Comparison of ENCODE assay signal across 21 cellular contexts in genomic region chr15:89199734-89200133, GRCh38. TPM values are rescaled to one million over a fixed set of nuclear protein-coding genes. Genes with fewer than 3 reads are reported as not detected.
DNase-seq lines count a peak whose midpoint lies in the region; ATAC-seq and TF ChIP-seq lines count a peak whose summit lies in the region.
"Had no signal": no experiment of that assay in that cellular context is flagged by ENCODE, and none has a peak within 500 bp of the region (broad histone marks: within the 10 kb centered on the region; RNA-seq: fewer than 3 reads in every experiment).

No MANE protein-coding gene starts in this region.

- no peak overlapping the region for H3K4me3 ChIP-seq in CD8-positive, alpha-beta T cell (ENCODE audit: low read depth, low read length)
- H3K4me3 ChIP-seq: smooth muscle cell, stomach had no signal

- no peaks in the 10 kb centered on the region for H3K9me3 ChIP-seq in CD8-positive, alpha-beta T cell (ENCODE audit: low read length)
- H3K9me3 ChIP-seq: stomach had no signal

- H3K9me3 Mint-ChIP-seq in endothelial cell (ENCODE audit: unreplicated experiment) = no peaks in the 10 kb centered on the region
- no peaks in the 10 kb centered on the region for H3K9me3 Mint-ChIP-seq in CD8-positive, alpha-beta T cell
- H3K9me3 Mint-ChIP-seq: activated CD4-positive, alpha-beta T cell treated with anti-CD3 and anti-CD28 coated beads, Interleukin-2, amount 10 ng/mL, durations not matched to agents 7 days and 5 days; activated naive CD4-positive, alpha-beta T cell treated with anti-CD3 and anti-CD28 coated beads, Interleukin-2, amount 50 U/mL, for 24 hours; natural killer cell had no signal

- H3K27ac ChIP-seq in layer of hippocampus (ENCODE audit: low read depth, low read length) (peak overlapping the region; percentile 73), foreskin keratinocyte (no peak overlapping the region)
- H3K27ac ChIP-seq in CD8-positive, alpha-beta T cell (ENCODE audit: low read depth, low read length) = no peak overlapping the region
- H3K27ac ChIP-seq: stomach had no signal

- H3K27me3 Mint-ChIP-seq in endothelial cell (ENCODE audit: unreplicated experiment) = peaks cover 2% of the 10 kb centered on the region
- no peaks in the 10 kb centered on the region for H3K27me3 Mint-ChIP-seq in CD8-positive, alpha-beta T cell (ENCODE audit: low read depth)
- H3K27me3 Mint-ChIP-seq: activated CD4-positive, alpha-beta T cell treated with anti-CD3 and anti-CD28 coated beads, Interleukin-2, amount 10 ng/mL, durations not matched to agents 7 days and 5 days; activated naive CD4-positive, alpha-beta T cell treated with anti-CD3 and anti-CD28 coated beads, Interleukin-2, amount 50 U/mL, for 24 hours had no signal

- ATAC-seq in sciatic nerve (peak; percentile 61), foreskin keratinocyte (no peak), HG03159 (IDR thresholded peaks at IDR 0.05; ENCODE audit: unreplicated experiment) (no peak)
- ATAC-seq in CD8-positive, alpha-beta T cell = no peak
- ATAC-seq: left lobe of liver, natural killer cell had no signal

- peaks cover 6% of the 10 kb centered on the region for H3K4me1 ChIP-seq in CD8-positive, alpha-beta T cell (ENCODE audit: insufficient read depth, low read length)
- peaks cover 14% of the 10 kb centered on the region for H3K4me1 ChIP-seq in foreskin keratinocyte

- intact Hi-C loops in sciatic nerve (cut with DNase I) = no loop called here
- intact Hi-C loops in CD8-positive, alpha-beta T cell (cut with DNase I, micrococcal nuclease) = loop anchor here in 1 of 2 experiments (10.0 kb wide), 1 partner anchor 115 kb away; no protein-coding TSS in a partner anchor

- H3K27me3 ChIP-seq in layer of hippocampus (ENCODE audit: control insufficient read depth, insufficient read depth, low read length) (no peaks in the 10 kb centered on the region), foreskin keratinocyte (no peaks in the 10 kb centered on the region)
- H3K27me3 ChIP-seq in CD8-positive, alpha-beta T cell (ENCODE audit: insufficient read depth, low read length) = no peaks in the 10 kb centered on the region
- H3K27me3 ChIP-seq: stomach had no signal

- H3K27ac Mint-ChIP-seq in endothelial cell (ENCODE audit: unreplicated experiment) = peak overlapping the region; percentile 86
- H3K27ac Mint-ChIP-seq in CD8-positive, alpha-beta T cell = no peak overlapping the region
- H3K27ac Mint-ChIP-seq: activated CD4-positive, alpha-beta T cell treated with anti-CD3 and anti-CD28 coated beads, Interleukin-2, amount 10 ng/mL, durations not matched to agents 7 days and 5 days; activated naive CD4-positive, alpha-beta T cell treated with anti-CD3 and anti-CD28 coated beads, Interleukin-2, amount 50 U/mL, for 24 hours; natural killer cell had no signal

- H3K36me3 Mint-ChIP-seq in endothelial cell (ENCODE audit: low read depth, unreplicated experiment) = peaks cover 3% of the 10 kb centered on the region
- H3K36me3 Mint-ChIP-seq in CD8-positive, alpha-beta T cell = peaks cover 46% of the 10 kb centered on the region

- no peak overlapping the region for H3K4me3 Mint-ChIP-seq in endothelial cell (ENCODE audit: unreplicated experiment)
- H3K4me3 Mint-ChIP-seq in CD8-positive, alpha-beta T cell = no peak overlapping the region
- H3K4me3 Mint-ChIP-seq: activated CD4-positive, alpha-beta T cell treated with anti-CD3 and anti-CD28 coated beads, Interleukin-2, amount 10 ng/mL, durations not matched to agents 7 days and 5 days; activated naive CD4-positive, alpha-beta T cell treated with anti-CD3 and anti-CD28 coated beads, Interleukin-2, amount 50 U/mL, for 24 hours; natural killer cell had no signal

- peaks cover 6% of the 10 kb centered on the region for H3K36me3 ChIP-seq in CD8-positive, alpha-beta T cell (ENCODE audit: insufficient read depth, low read length)

- TF ChIP-seq CTCF in endothelial cell (IDR thresholded peaks at IDR 0.05; ENCODE audit: unreplicated experiment) (no peak), foreskin keratinocyte (conservative IDR thresholded peaks at IDR 0.05) (no peak)
- TF ChIP-seq CTCF in CD8-positive, alpha-beta T cell (IDR thresholded peaks at IDR 0.05) = no peak

- CTCF ChIA-PET in CD8-positive, alpha-beta T cell (lab: Charles Lee) = interaction anchor here (0.6 to 1.9 kb wide), 4 partner anchors 10 to 321 kb away, joined by 3 to 5 read pairs (median 4); no protein-coding TSS in a partner anchor

- POLR2A ChIA-PET in CD8-positive, alpha-beta T cell (lab: Charles Lee) = interaction anchor here (0.7 kb wide), 1 partner anchor 49 kb away, joined by 3 read pairs; no protein-coding TSS in a partner anchor

- peaks cover 37% of the 10 kb centered on the region for H3K4me1 Mint-ChIP-seq in endothelial cell (ENCODE audit: unreplicated experiment)
- peaks cover 18% of the 10 kb centered on the region for H3K4me1 Mint-ChIP-seq in CD8-positive, alpha-beta T cell (ENCODE audit: low read depth)

- in situ Hi-C loops in SK-MEL-5 (cut with HindIII; ENCODE audit: low pct_unique_long_range_greater_than_20kb, low sequenced_read_pairs) = no loop called here

- peak; percentile 26 for DNase-seq in SK-MEL-5 (ENCODE audit: low read depth, low spot score)
- peak; percentile 53 for DNase-seq in endothelial cell (ENCODE audit: low spot score)
- DNase-seq in sciatic nerve (ENCODE audit: low spot score) = peak; percentile 64
- no peak for DNase-seq in NCI-H774 (lab: John Stamatoyannopoulos, UW)
- DNase-seq in CD8-positive, alpha-beta T cell = no peak
- no peak for DNase-seq in foreskin keratinocyte
- DNase-seq: activated CD4-positive, alpha-beta T cell treated with anti-CD3 and anti-CD28 coated beads, Interleukin-2, amount 10 ng/mL, durations not matched to agents 7 days and 5 days; DMS153; natural killer cell; NK-92 treated with Interleukin-12 subunit alpha and Interleukin-12 subunit beta, amount 100 ng/mL, for 24 hours; SHP77; stomach; T-helper 9 cell had no signal

RNA-seq across cellular contexts. Expression of gene RLBP1, which starts 21.6 kb away (rescaled TPM):
- total RNA-seq in SK-MEL-5 (2014; rRNA removed; shearing (Covaris generic)) = 33.8 and 37.2 TPM in 2 replicates
- 22.6 and 22.8 TPM in 2 replicates for polyA plus RNA-seq in SK-MEL-5 (2015; cell fraction: cytosol; rRNA removed)
- polyA plus RNA-seq in SK-MEL-5 (2015; cell fraction: nucleus; rRNA removed) = 196 and 231 TPM in 2 replicates
- total RNA-seq in endothelial cell (ENCODE audit: unreplicated experiment) = not detected
- total RNA-seq in sciatic nerve = not detected
- total RNA-seq in CD8-positive, alpha-beta T cell = not detected
- not detected in 2 replicates for total RNA-seq in foreskin keratinocyte
- polyA plus RNA-seq in foreskin keratinocyte = not detected in 2 replicates
- total RNA-seq: activated CD4-positive, alpha-beta T cell treated with anti-CD3 and anti-CD28 coated beads, Interleukin-2, amount 10 ng/mL, durations not matched to agents 7 days and 5 days; bronchial epithelial cell; left lobe of liver; MCF 10A; natural killer cell; smooth muscle cell had no signal
- polyA plus RNA-seq: BJ, smooth muscle cell had no signal

RNA-seq across cellular contexts. Expression of gene FANCI, which starts 44.0 kb away (rescaled TPM):
- total RNA-seq in SK-MEL-5 (2014; rRNA removed; shearing (Covaris generic)) = 57.6 and 64.5 TPM in 2 replicates
- polyA plus RNA-seq in SK-MEL-5 (2015; cell fraction: cytosol; rRNA removed) = 38.1 and 51.9 TPM in 2 replicates
- polyA plus RNA-seq in SK-MEL-5 (2015; cell fraction: nucleus; rRNA removed) = 330 and 356 TPM in 2 replicates
- total RNA-seq in endothelial cell (ENCODE audit: unreplicated experiment) (28.6 TPM), sciatic nerve (5.0 TPM), foreskin keratinocyte (58.7 and 76.2 TPM in 2 replicates)
- total RNA-seq in CD8-positive, alpha-beta T cell = 1 to 10 TPM; 5.1 to 6.3 TPM
- 20.7 and 31.1 TPM in 2 replicates for polyA plus RNA-seq in foreskin keratinocyte

Comparison
In these comparisons a context has a peak if more than half of its experiments do, and no peak if none do; other contexts are left out.
1. DNase-seq: peak in SK-MEL-5 (single experiment), endothelial cell (single experiment) and sciatic nerve (single experiment); none in NCI-H774 (single experiment), CD8-positive, alpha-beta T cell (0 of 7) and foreskin keratinocyte (0 of 2).
2. RNA of gene RLBP1, which starts 21.6 kb away (total RNA-seq): 33.8 to 37.2 TPM in SK-MEL-5; not detected in endothelial cell (single experiment), not detected in sciatic nerve (single experiment), not detected in CD8-positive, alpha-beta T cell and not detected in foreskin keratinocyte; every median in the first group is over 10 times any median in the second.